ENCODE assay signal across 1 cellular context in the genomic region with DNA sequence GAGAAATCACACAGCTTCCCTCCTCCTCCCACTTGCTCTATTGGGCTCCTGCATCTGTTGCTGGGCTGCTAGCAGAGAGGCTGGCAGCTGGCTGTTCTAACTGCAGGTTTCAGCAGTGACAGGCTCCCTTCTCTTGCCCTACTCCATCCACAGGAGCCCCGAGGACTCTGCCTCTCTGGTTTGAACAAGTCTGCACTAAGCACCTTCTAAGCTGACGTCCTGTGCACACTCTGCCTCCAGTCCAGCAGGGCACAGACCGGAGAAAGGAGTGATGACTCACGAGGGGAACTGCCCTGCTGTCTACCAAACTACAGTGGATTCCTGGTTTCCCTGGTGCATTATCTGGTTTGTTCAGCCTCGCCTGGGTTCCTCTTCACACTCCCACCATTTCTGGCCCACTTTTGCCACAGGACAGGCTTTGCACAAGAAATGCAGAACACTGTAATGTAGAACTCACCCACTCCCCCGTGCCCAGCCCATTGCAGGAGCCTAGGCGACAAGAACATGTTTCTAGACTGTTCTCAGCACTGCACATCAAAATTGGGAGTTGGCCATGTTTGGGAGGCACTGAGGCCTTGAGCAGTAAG.
TF ChIP-seq lines count a peak whose summit lies in the region.

No MANE protein-coding gene starts in this region.

TF ChIP-seq in H1, 55 proteins besides CTCF, POLR2A, EP300 and RAD21:
- TF ChIP-seq CBX8 (IDR thresholded peaks at IDR 0.05; ENCODE audit: borderline replicate concordance, low read depth, low read length) (no peak), JUND (IDR thresholded peaks at IDR 0.05; ENCODE audit: low read length) (no peak), GABPA (IDR thresholded peaks at IDR 0.05; ENCODE audit: borderline replicate concordance, insufficient read depth, low read length) (no peak), FOSL1 (IDR thresholded peaks at IDR 0.05; ENCODE audit: insufficient read depth, low read depth, low read length) (no peak), NRF1 (IDR thresholded peaks at IDR 0.05; ENCODE audit: low read depth, low read length) (no peak), ASH2L (IDR thresholded peaks at IDR 0.05; ENCODE audit: low read length) (no peak), TAF7 (optimal IDR thresholded peaks at IDR 0.05; ENCODE audit: borderline replicate concordance, low read depth, low read length) (no peak), JUN (IDR thresholded peaks at IDR 0.05; ENCODE audit: low read depth, low read length) (no peak), SAP30 (IDR thresholded peaks at IDR 0.05; ENCODE audit: insufficient read depth, insufficient replicate concordance, low read length) (no peak), EGR1 (IDR thresholded peaks at IDR 0.05; ENCODE audit: borderline replicate concordance, low read depth, low read length) (no peak), ZNF274 (IDR thresholded peaks at IDR 0.05; ENCODE audit: borderline replicate concordance, extremely low read depth, low read length) (no peak), TEAD4 (IDR thresholded peaks at IDR 0.05; ENCODE audit: low read depth, low read length) (no peak), SP2 (IDR thresholded peaks at IDR 0.05; ENCODE audit: low read length) (no peak)
- TF ChIP-seq, protein P1, sequence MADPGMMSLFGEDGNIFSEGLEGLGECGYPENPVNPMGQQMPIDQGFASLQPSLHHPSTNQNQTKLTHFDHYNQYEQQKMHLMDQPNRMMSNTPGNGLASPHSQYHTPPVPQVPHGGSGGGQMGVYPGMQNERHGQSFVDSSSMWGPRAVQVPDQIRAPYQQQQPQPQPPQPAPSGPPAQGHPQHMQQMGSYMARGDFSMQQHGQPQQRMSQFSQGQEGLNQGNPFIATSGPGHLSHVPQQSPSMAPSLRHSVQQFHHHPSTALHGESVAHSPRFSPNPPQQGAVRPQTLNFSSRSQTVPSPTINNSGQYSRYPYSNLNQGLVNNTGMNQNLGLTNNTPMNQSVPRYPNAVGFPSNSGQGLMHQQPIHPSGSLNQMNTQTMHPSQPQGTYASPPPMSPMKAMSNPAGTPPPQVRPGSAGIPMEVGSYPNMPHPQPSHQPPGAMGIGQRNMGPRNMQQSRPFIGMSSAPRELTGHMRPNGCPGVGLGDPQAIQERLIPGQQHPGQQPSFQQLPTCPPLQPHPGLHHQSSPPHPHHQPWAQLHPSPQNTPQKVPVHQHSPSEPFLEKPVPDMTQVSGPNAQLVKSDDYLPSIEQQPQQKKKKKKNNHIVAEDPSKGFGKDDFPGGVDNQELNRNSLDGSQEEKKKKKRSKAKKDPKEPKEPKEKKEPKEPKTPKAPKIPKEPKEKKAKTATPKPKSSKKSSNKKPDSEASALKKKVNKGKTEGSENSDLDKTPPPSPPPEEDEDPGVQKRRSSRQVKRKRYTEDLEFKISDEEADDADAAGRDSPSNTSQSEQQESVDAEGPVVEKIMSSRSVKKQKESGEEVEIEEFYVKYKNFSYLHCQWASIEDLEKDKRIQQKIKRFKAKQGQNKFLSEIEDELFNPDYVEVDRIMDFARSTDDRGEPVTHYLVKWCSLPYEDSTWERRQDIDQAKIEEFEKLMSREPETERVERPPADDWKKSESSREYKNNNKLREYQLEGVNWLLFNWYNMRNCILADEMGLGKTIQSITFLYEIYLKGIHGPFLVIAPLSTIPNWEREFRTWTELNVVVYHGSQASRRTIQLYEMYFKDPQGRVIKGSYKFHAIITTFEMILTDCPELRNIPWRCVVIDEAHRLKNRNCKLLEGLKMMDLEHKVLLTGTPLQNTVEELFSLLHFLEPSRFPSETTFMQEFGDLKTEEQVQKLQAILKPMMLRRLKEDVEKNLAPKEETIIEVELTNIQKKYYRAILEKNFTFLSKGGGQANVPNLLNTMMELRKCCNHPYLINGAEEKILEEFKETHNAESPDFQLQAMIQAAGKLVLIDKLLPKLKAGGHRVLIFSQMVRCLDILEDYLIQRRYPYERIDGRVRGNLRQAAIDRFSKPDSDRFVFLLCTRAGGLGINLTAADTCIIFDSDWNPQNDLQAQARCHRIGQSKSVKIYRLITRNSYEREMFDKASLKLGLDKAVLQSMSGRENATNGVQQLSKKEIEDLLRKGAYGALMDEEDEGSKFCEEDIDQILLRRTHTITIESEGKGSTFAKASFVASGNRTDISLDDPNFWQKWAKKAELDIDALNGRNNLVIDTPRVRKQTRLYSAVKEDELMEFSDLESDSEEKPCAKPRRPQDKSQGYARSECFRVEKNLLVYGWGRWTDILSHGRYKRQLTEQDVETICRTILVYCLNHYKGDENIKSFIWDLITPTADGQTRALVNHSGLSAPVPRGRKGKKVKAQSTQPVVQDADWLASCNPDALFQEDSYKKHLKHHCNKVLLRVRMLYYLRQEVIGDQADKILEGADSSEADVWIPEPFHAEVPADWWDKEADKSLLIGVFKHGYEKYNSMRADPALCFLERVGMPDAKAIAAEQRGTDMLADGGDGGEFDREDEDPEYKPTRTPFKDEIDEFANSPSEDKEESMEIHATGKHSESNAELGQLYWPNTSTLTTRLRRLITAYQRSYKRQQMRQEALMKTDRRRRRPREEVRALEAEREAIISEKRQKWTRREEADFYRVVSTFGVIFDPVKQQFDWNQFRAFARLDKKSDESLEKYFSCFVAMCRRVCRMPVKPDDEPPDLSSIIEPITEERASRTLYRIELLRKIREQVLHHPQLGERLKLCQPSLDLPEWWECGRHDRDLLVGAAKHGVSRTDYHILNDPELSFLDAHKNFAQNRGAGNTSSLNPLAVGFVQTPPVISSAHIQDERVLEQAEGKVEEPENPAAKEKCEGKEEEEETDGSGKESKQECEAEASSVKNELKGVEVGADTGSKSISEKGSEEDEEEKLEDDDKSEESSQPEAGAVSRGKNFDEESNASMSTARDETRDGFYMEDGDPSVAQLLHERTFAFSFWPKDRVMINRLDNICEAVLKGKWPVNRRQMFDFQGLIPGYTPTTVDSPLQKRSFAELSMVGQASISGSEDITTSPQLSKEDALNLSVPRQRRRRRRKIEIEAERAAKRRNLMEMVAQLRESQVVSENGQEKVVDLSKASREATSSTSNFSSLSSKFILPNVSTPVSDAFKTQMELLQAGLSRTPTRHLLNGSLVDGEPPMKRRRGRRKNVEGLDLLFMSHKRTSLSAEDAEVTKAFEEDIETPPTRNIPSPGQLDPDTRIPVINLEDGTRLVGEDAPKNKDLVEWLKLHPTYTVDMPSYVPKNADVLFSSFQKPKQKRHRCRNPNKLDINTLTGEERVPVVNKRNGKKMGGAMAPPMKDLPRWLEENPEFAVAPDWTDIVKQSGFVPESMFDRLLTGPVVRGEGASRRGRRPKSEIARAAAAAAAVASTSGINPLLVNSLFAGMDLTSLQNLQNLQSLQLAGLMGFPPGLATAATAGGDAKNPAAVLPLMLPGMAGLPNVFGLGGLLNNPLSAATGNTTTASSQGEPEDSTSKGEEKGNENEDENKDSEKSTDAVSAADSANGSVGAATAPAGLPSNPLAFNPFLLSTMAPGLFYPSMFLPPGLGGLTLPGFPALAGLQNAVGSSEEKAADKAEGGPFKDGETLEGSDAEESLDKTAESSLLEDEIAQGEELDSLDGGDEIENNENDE (IDR thresholded peaks at IDR 0.05; ENCODE audit: insufficient replicate concordance, low read length): no peak
